In genomic region chr11:117160826-117161225, GRCh38 we compare ENCODE assay signal across 23 cellular contexts. TPM values are rescaled to one million over a fixed set of nuclear protein-coding genes. Genes with fewer than 3 reads are reported as not detected.
DNase-seq lines count a peak whose midpoint lies in the region; ATAC-seq and TF ChIP-seq lines count a peak whose summit lies in the region.
"Had no signal": no experiment of that assay in that cellular context is flagged by ENCODE, and none has a peak within 500 bp of the region (broad histone marks: within the 10 kb centered on the region; RNA-seq: fewer than 3 reads in every experiment).

No MANE protein-coding gene starts in this region.

- no peak for TF ChIP-seq CTCF in fibroblast of villous mesenchyme (IDR thresholded peaks at IDR 0.05; ENCODE audit: insufficient read depth, low read depth, low read length)

- no peak overlapping the region for H3K4me3 Mint-ChIP-seq in activated naive CD4-positive, alpha-beta T cell treated with anti-CD3 and anti-CD28 coated beads, Interleukin-2, amount 50 U/mL, for 24 hours
- H3K4me3 Mint-ChIP-seq in stimulated activated naive B cell treated with anti-CD40 and anti-IgM and Interleukin-4, amounts not matched to agents 10 μg/mL and 1 μg/mL and 100 μg/mL, for 72 hours = no peak overlapping the region
- H3K4me3 Mint-ChIP-seq: activated CD4-positive, alpha-beta memory T cell treated with anti-CD3 and anti-CD28 coated beads for 36 hours; CD8-positive, alpha-beta memory T cell; immature natural killer cell; naive B cell had no signal

- peaks cover 5% of the 10 kb centered on the region for H3K36me3 Mint-ChIP-seq in activated naive CD4-positive, alpha-beta T cell treated with anti-CD3 and anti-CD28 coated beads, Interleukin-2, amount 50 U/mL, for 24 hours
- H3K36me3 Mint-ChIP-seq in stimulated activated naive B cell treated with anti-CD40 and anti-IgM and Interleukin-4, amounts not matched to agents 10 μg/mL and 1 μg/mL and 100 μg/mL, for 72 hours = peaks cover 29 to 31% of the 10 kb centered on the region in 2 donors

- H3K27me3 Mint-ChIP-seq in activated naive CD4-positive, alpha-beta T cell treated with anti-CD3 and anti-CD28 coated beads, Interleukin-2, amount 50 U/mL, for 24 hours = no peaks in the 10 kb centered on the region
- no peaks in the 10 kb centered on the region for H3K27me3 Mint-ChIP-seq in stimulated activated naive B cell treated with anti-CD40 and anti-IgM and Interleukin-4, amounts not matched to agents 10 μg/mL and 1 μg/mL and 100 μg/mL, for 72 hours
- H3K27me3 Mint-ChIP-seq: activated CD4-positive, alpha-beta memory T cell treated with anti-CD3 and anti-CD28 coated beads for 36 hours; CD8-positive, alpha-beta memory T cell; naive B cell had no signal

- no peak for DNase-seq in activated naive CD4-positive, alpha-beta T cell (lab: John Stamatoyannopoulos, UW)
- DNase-seq in MV-4-11 (lab: John Stamatoyannopoulos, UW) (peak; percentile 20), fibroblast of villous mesenchyme (ENCODE audit: low read depth) (peak; percentile 28)
- DNase-seq in stimulated activated naive B cell treated with anti-CD40 and anti-IgM and Interleukin-4, amounts not matched to agents 10 μg/mL and 1 μg/mL and 100 μg/mL, for 72 hours = no peak
- DNase-seq: activated CD4-positive, alpha-beta memory T cell treated with anti-CD3 and anti-CD28 coated beads for 36 hours; amniotic stem cell; caudate nucleus; CD8-positive, alpha-beta memory T cell; DMS79 treated with DMSO at 0.1 percent for 48 hours; esophagus squamous epithelium; immature natural killer cell; Karpas-422; mammary epithelial cell; naive B cell; NCI-H1417; RPMI8226; stimulated activated CD4-positive, alpha-beta T cell treated with anti-CD3 and anti-CD28 coated beads, Interleukin-4, amount 100 ng/mL, for 1 hour; substantia nigra; uterus had no signal

- no peak overlapping the region for H3K4me3 ChIP-seq in fibroblast of villous mesenchyme (ENCODE audit: low read depth, low read length)
- H3K4me3 ChIP-seq: esophagus squamous epithelium, uterus had no signal

- ATAC-seq in stimulated activated naive B cell treated with anti-CD40 and anti-IgM and Interleukin-4, amounts not matched to agents 10 μg/mL and 1 μg/mL and 100 μg/mL, for 72 hours (replicated peaks) = no peak
- ATAC-seq in esophagus mucosa (no peak), HG02798 (IDR thresholded peaks at IDR 0.05; ENCODE audit: poor library complexity, unreplicated experiment) (no peak), GM21526 (IDR thresholded peaks at IDR 0.05; ENCODE audit: low FRiP score, unreplicated experiment) (no peak)

- no peaks in the 10 kb centered on the region for H3K9me3 Mint-ChIP-seq in activated naive CD4-positive, alpha-beta T cell treated with anti-CD3 and anti-CD28 coated beads, Interleukin-2, amount 50 U/mL, for 24 hours
- no peaks in the 10 kb centered on the region for H3K9me3 Mint-ChIP-seq in stimulated activated naive B cell treated with anti-CD40 and anti-IgM and Interleukin-4, amounts not matched to agents 10 μg/mL and 1 μg/mL and 100 μg/mL, for 72 hours
- H3K9me3 Mint-ChIP-seq: activated CD4-positive, alpha-beta memory T cell treated with anti-CD3 and anti-CD28 coated beads for 36 hours; CD8-positive, alpha-beta memory T cell; immature natural killer cell; naive B cell had no signal

- peak overlapping the region; percentile 43 for H3K27ac Mint-ChIP-seq in activated naive CD4-positive, alpha-beta T cell treated with anti-CD3 and anti-CD28 coated beads, Interleukin-2, amount 50 U/mL, for 24 hours
- H3K27ac Mint-ChIP-seq in stimulated activated naive B cell treated with anti-CD40 and anti-IgM and Interleukin-4, amounts not matched to agents 10 μg/mL and 1 μg/mL and 100 μg/mL, for 72 hours = peak overlapping the region; percentile 20
- H3K27ac Mint-ChIP-seq: activated CD4-positive, alpha-beta memory T cell treated with anti-CD3 and anti-CD28 coated beads for 36 hours had no signal

- H3K4me1 Mint-ChIP-seq in activated naive CD4-positive, alpha-beta T cell treated with anti-CD3 and anti-CD28 coated beads, Interleukin-2, amount 50 U/mL, for 24 hours = peaks cover 23% of the 10 kb centered on the region
- H3K4me1 Mint-ChIP-seq in stimulated activated naive B cell treated with anti-CD40 and anti-IgM and Interleukin-4, amounts not matched to agents 10 μg/mL and 1 μg/mL and 100 μg/mL, for 72 hours = peaks cover 5 to 22% of the 10 kb centered on the region in 2 donors

RNA-seq across cellular contexts. Expression of gene PAFAH1B2, which starts 16.7 kb away (rescaled TPM):
- total RNA-seq in fibroblast of villous mesenchyme (132 and 200 TPM in 2 replicates), esophagus mucosa (50.9 TPM)

RNA-seq across cellular contexts. Expression of gene SIDT2, which starts 17.7 kb away (rescaled TPM):
- total RNA-seq in fibroblast of villous mesenchyme (23.5 and 24.2 TPM in 2 replicates), esophagus mucosa (9.8 TPM)

RNA-seq across cellular contexts. Expression of gene TAGLN, which starts 38.3 kb away (rescaled TPM):
- 4,185 and 5,577 TPM in 2 replicates for total RNA-seq in fibroblast of villous mesenchyme
- 55.9 TPM for total RNA-seq in esophagus mucosa

Comparison
In these comparisons a context has a peak if more than half of its experiments do, and no peak if none do; other contexts are left out.
1. DNase-seq: peak in MV-4-11 (single experiment) and fibroblast of villous mesenchyme (single experiment); none in activated naive CD4-positive, alpha-beta T cell (0 of 4) and stimulated activated naive B cell treated with anti-CD40 and anti-IgM and Interleukin-4, amounts not matched to agents 10 μg/mL and 1 μg/mL and 100 μg/mL, for 72 hours (single experiment).
2. RNA of gene TAGLN, which starts 38.3 kb away (total RNA-seq): 4,185 to 5,577 TPM in fibroblast of villous mesenchyme; 55.9 TPM in esophagus mucosa (single experiment); every median in the first group is over 10 times any median in the second.